1 cellular context compared by ENCODE assay signal in genomic region chr10:6383099-6383812, GRCh38.
TF ChIP-seq lines count a peak whose summit lies in the region.

No MANE protein-coding gene starts in this region.

TF ChIP-seq in WTC11, 78 proteins besides CTCF, POLR2A, EP300 and RAD21 (continued from another document):
- TF ChIP-seq, protein P1, sequence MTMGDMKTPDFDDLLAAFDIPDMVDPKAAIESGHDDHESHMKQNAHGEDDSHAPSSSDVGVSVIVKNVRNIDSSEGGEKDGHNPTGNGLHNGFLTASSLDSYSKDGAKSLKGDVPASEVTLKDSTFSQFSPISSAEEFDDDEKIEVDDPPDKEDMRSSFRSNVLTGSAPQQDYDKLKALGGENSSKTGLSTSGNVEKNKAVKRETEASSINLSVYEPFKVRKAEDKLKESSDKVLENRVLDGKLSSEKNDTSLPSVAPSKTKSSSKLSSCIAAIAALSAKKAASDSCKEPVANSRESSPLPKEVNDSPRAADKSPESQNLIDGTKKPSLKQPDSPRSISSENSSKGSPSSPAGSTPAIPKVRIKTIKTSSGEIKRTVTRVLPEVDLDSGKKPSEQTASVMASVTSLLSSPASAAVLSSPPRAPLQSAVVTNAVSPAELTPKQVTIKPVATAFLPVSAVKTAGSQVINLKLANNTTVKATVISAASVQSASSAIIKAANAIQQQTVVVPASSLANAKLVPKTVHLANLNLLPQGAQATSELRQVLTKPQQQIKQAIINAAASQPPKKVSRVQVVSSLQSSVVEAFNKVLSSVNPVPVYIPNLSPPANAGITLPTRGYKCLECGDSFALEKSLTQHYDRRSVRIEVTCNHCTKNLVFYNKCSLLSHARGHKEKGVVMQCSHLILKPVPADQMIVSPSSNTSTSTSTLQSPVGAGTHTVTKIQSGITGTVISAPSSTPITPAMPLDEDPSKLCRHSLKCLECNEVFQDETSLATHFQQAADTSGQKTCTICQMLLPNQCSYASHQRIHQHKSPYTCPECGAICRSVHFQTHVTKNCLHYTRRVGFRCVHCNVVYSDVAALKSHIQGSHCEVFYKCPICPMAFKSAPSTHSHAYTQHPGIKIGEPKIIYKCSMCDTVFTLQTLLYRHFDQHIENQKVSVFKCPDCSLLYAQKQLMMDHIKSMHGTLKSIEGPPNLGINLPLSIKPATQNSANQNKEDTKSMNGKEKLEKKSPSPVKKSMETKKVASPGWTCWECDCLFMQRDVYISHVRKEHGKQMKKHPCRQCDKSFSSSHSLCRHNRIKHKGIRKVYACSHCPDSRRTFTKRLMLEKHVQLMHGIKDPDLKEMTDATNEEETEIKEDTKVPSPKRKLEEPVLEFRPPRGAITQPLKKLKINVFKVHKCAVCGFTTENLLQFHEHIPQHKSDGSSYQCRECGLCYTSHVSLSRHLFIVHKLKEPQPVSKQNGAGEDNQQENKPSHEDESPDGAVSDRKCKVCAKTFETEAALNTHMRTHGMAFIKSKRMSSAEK (CRISPR knock-in tag; IDR thresholded peaks at IDR 0.05; ENCODE audit: borderline replicate concordance): no peak
- TF ChIP-seq ETV6 (CRISPR knock-in tag; IDR thresholded peaks at IDR 0.05): no peak
- TF ChIP-seq ZNF281 (CRISPR knock-in tag; IDR thresholded peaks at IDR 0.05): no peak
